8 cellular contexts compared by ENCODE assay signal in the genomic region with DNA sequence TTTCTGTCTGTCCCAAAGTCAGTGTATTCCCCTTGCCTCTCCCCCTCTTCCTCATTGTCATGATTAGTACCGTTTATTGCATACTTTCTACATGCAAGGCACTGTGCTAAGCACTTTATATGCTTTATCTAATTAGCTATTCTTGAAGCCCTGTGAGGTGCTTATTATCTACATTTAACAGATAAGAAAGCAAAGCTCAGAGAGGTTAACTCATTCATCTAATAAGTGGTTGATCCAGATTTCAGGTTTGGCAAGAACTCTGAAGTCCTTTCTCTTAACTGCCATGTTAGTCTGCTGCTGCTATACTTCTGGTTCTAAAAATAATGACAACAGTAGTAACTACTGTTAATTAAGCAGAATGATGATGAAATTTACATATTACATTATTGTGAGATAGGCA. TPM values are rescaled to one million over a fixed set of nuclear protein-coding genes. Genes with fewer than 3 reads are reported as not detected.
A peak's percentile ranks its signal among the peaks of the same experiment; 100 is the strongest.
DNase-seq lines count a peak whose midpoint lies in the region; ATAC-seq and TF ChIP-seq lines count a peak whose summit lies in the region.

No MANE protein-coding gene starts in this region.

- no peak for DNase-seq in activated CD4-positive, alpha-beta T cell treated with anti-CD3 and anti-CD28 coated beads, Interleukin-2, amount 10 ng/mL, durations not matched to agents 24 days and 14 days
- DNase-seq in activated CD4-positive, alpha-beta T cell treated with anti-CD3 and anti-CD28 coated beads, Interleukin-2, amount 50 U/mL, for 4 hours: no peak
- no peak for DNase-seq in activated naive CD4-positive, alpha-beta T cell treated with anti-CD3 and anti-CD28 coated beads, Interleukin-2, amount 50 U/mL, for 72 hours (ENCODE audit: low spot score in 2 of 2)
- DNase-seq in SHP77 treated with DMSO at 0.1 percent for 48 hours (lab: John Stamatoyannopoulos, UW) (no peak), kidney glomerular epithelial cell (lab: John Stamatoyannopoulos, UW) (no peak)
- DNase-seq in activated CD4-positive, alpha-beta T cell treated with anti-CD3 and anti-CD28 coated beads, Interleukin-2, amount 50 U/mL, for 48 hours: no peak

- no peak for TF ChIP-seq CTCF in liver (IDR thresholded peaks at IDR 0.05; ENCODE audit: low read depth, low read length, missing input control)

- no peaks in the 10 kb centered on the region for H3K9me3 Mint-ChIP-seq in activated CD4-positive, alpha-beta T cell treated with anti-CD3 and anti-CD28 coated beads, Interleukin-2, amount 10 ng/mL, durations not matched to agents 24 days and 14 days
- peaks cover 0 to 3% of the 10 kb centered on the region in 2 donors for H3K9me3 Mint-ChIP-seq in activated naive CD4-positive, alpha-beta T cell treated with anti-CD3 and anti-CD28 coated beads, Interleukin-2, amount 50 U/mL, for 72 hours

- H3K9ac ChIP-seq in liver (ENCODE audit: low read depth in 1 of 2, low read length in 2 of 2): no peak overlapping the region

- H3K27me3 ChIP-seq in liver (ENCODE audit: control insufficient read depth in 4 of 4, insufficient read depth in 4 of 4, low read length in 3 of 4): no peaks in the 10 kb centered on the region
- H3K27me3 ChIP-seq in thymus (ENCODE audit: control insufficient read depth, insufficient read depth): no peaks in the 10 kb centered on the region

- no peaks in the 10 kb centered on the region for H3K9me3 ChIP-seq in liver (ENCODE audit: control insufficient read depth in 4 of 4, low read length in 3 of 4)
- H3K9me3 ChIP-seq in thymus (ENCODE audit: control insufficient read depth): no peaks in the 10 kb centered on the region

- 38% methylated on average over 1 of the region's 1 CpG for WGBS in liver
- 77% methylated on average over 1 of the region's 1 CpG for WGBS in thymus

- H3K4me1 ChIP-seq in liver (ENCODE audit: control insufficient read depth in 4 of 4, insufficient read depth in 4 of 4, low read length in 3 of 4) (peaks cover 2 to 6% (median 4%) of the 10 kb centered on the region in 4 donors), thymus (ENCODE audit: control insufficient read depth, insufficient read depth, low read length) (peaks cover 13% of the 10 kb centered on the region)

- no peak for ATAC-seq in activated naive CD4-positive, alpha-beta T cell treated with anti-CD3 and anti-CD28 coated beads, Interleukin-2, amount 50 U/mL, for 72 hours

- peaks cover 14% of the 10 kb centered on the region for H3K36me3 Mint-ChIP-seq in activated CD4-positive, alpha-beta T cell treated with anti-CD3 and anti-CD28 coated beads, Interleukin-2, amount 10 ng/mL, durations not matched to agents 24 days and 14 days (ENCODE audit: low read depth)
- H3K36me3 Mint-ChIP-seq in activated naive CD4-positive, alpha-beta T cell treated with anti-CD3 and anti-CD28 coated beads, Interleukin-2, amount 50 U/mL, for 72 hours: peaks cover 6 to 24% of the 10 kb centered on the region in 2 donors

- H3K27ac ChIP-seq in liver (ENCODE audit: low read depth in 1 of 2, low read length in 2 of 2) (peak overlapping the region; percentile 69 to 84), thymus (ENCODE audit: low read depth) (peak overlapping the region; percentile 52)

- H3K36me3 ChIP-seq in liver (ENCODE audit: control insufficient read depth in 4 of 4, insufficient read depth in 3 of 4, low read depth in 1 of 4, low read length in 3 of 4) (no peaks in the 10 kb centered on the region), thymus (ENCODE audit: control insufficient read depth, insufficient read depth) (no peaks in the 10 kb centered on the region)

- H3K4me3 ChIP-seq in liver (ENCODE audit: low read depth in 1 of 3, low read length in 3 of 3) (no peak overlapping the region), thymus (ENCODE audit: low read length) (no peak overlapping the region)

- intact Hi-C loops in activated CD4-positive, alpha-beta T cell treated with anti-CD3 and anti-CD28 coated beads, Interleukin-2, amount 10 ng/mL, durations not matched to agents 24 days and 14 days (cut with micrococcal nuclease): loop anchor here (1.0 to 10.0 kb wide), 3 partner anchors 18 to 453 kb away; no protein-coding TSS in a partner anchor

- peaks cover 50% of the 10 kb centered on the region for H3K4me1 Mint-ChIP-seq in activated CD4-positive, alpha-beta T cell treated with anti-CD3 and anti-CD28 coated beads, Interleukin-2, amount 10 ng/mL, durations not matched to agents 24 days and 14 days

- no peak for TF ChIP-seq RAD21 in liver (IDR thresholded peaks at IDR 0.05)

- peak overlapping the region; percentile 79 for H3K4me3 Mint-ChIP-seq in activated CD4-positive, alpha-beta T cell treated with anti-CD3 and anti-CD28 coated beads, Interleukin-2, amount 10 ng/mL, durations not matched to agents 24 days and 14 days

- H3K27ac Mint-ChIP-seq in activated CD4-positive, alpha-beta T cell treated with anti-CD3 and anti-CD28 coated beads, Interleukin-2, amount 10 ng/mL, durations not matched to agents 24 days and 14 days: peak overlapping the region; percentile 97
- H3K27ac Mint-ChIP-seq in activated naive CD4-positive, alpha-beta T cell treated with anti-CD3 and anti-CD28 coated beads, Interleukin-2, amount 50 U/mL, for 72 hours: peak overlapping the region; percentile 94 to 99

- H3K27me3 Mint-ChIP-seq in activated CD4-positive, alpha-beta T cell treated with anti-CD3 and anti-CD28 coated beads, Interleukin-2, amount 10 ng/mL, durations not matched to agents 24 days and 14 days: no peaks in the 10 kb centered on the region

TF ChIP-seq in liver, 16 proteins besides CTCF, POLR2A, EP300 and RAD21:
- TF ChIP-seq JUND (IDR thresholded peaks at IDR 0.05): no peak
- no peak for TF ChIP-seq HNF4G (IDR thresholded peaks at IDR 0.05)
- TF ChIP-seq FOXA1 (IDR thresholded peaks at IDR 0.05): no peak
- TF ChIP-seq, protein P1, sequence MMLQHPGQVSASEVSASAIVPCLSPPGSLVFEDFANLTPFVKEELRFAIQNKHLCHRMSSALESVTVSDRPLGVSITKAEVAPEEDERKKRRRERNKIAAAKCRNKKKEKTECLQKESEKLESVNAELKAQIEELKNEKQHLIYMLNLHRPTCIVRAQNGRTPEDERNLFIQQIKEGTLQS (IDR thresholded peaks at IDR 0.05): no peak
- no peak for TF ChIP-seq EGR1 (IDR thresholded peaks at IDR 0.05; ENCODE audit: low read depth in 2 of 2)
- TF ChIP-seq FOXA2 (IDR thresholded peaks at IDR 0.05): no peak
TF ChIP-seq in liver: peak in this region for 0.

RNA-seq across cellular contexts. Expression of a gene that starts 13.5 kb away (rescaled TPM):
- 154 and 160 TPM in 2 replicates for total RNA-seq in activated CD4-positive, alpha-beta T cell treated with anti-CD3 and anti-CD28 coated beads, Interleukin-2, amount 10 ng/mL, durations not matched to agents 24 days and 14 days
- total RNA-seq in activated naive CD4-positive, alpha-beta T cell treated with anti-CD3 and anti-CD28 coated beads, Interleukin-2, amount 50 U/mL, for 72 hours: 100 to 1,000 TPM; 185 to 192 TPM
- total RNA-seq in liver: 10 to 100 TPM; 37.7 to 50.1 TPM
- polyA plus RNA-seq in liver: 10 to 100 TPM in 1 of 2 donors, 1 to 10 TPM in 1; 9.2 to 11.3 TPM
- 144 TPM for polyA plus RNA-seq in thymus

RNA-seq across cellular contexts. Expression of a gene that starts 49.4 kb away (rescaled TPM):
- total RNA-seq in activated CD4-positive, alpha-beta T cell treated with anti-CD3 and anti-CD28 coated beads, Interleukin-2, amount 10 ng/mL, durations not matched to agents 24 days and 14 days: 1.2 and 2.3 TPM in 2 replicates
- total RNA-seq in activated naive CD4-positive, alpha-beta T cell treated with anti-CD3 and anti-CD28 coated beads, Interleukin-2, amount 50 U/mL, for 72 hours: under 1 TPM; 0.50 to 0.99 TPM
- total RNA-seq in liver: 1 to 10 TPM in 1 of 2 donors, under 1 TPM in 1; 0.19 to 1.0 TPM
- under 1 TPM; 0.39 to 0.57 TPM for polyA plus RNA-seq in liver
- 1.9 TPM for polyA plus RNA-seq in thymus
